ENCODE assay signal across 11 cellular contexts in genomic region chr22:45499746-45500145, GRCh38. TPM values are rescaled to one million over a fixed set of nuclear protein-coding genes. Genes with fewer than 3 reads are reported as not detected.
DNase-seq lines count a peak whose midpoint lies in the region; ATAC-seq and TF ChIP-seq lines count a peak whose summit lies in the region.
"Had no signal": no experiment of that assay in that cellular context is flagged by ENCODE, and none has a peak within 500 bp of the region (broad histone marks: within the 10 kb centered on the region; RNA-seq: fewer than 3 reads in every experiment).

No MANE protein-coding gene starts in this region.

- H3K4me1 ChIP-seq in esophagus squamous epithelium (peaks cover 18 to 78% (median 21%) of the 10 kb centered on the region in 3 donors), lung (ENCODE audit: control insufficient read depth in 2 of 2, insufficient read depth in 2 of 2, low read length in 2 of 2) (peaks cover 0 to 3% of the 10 kb centered on the region in 2 donors), upper lobe of right lung (no peaks in the 10 kb centered on the region), foreskin keratinocyte (no peaks in the 10 kb centered on the region)

- peaks cover 0 to 48% (median 0%) of the 10 kb centered on the region in 4 donors for H3K27me3 ChIP-seq in esophagus squamous epithelium
- no peaks in the 10 kb centered on the region for H3K27me3 ChIP-seq in lung (ENCODE audit: control insufficient read depth, insufficient read depth)
- H3K27me3 ChIP-seq in upper lobe of right lung: peaks cover 33% of the 10 kb centered on the region
- no peaks in the 10 kb centered on the region for H3K27me3 ChIP-seq in foreskin keratinocyte
- H3K27me3 ChIP-seq: ascending aorta, SJSA1 had no signal

- no peak for TF ChIP-seq CTCF in esophagus squamous epithelium (IDR thresholded peaks at IDR 0.05)
- no peak for TF ChIP-seq CTCF in lung (IDR thresholded peaks at IDR 0.05; ENCODE audit: control extremely low read depth, extremely low read depth)
- no peak for TF ChIP-seq CTCF in upper lobe of right lung (IDR thresholded peaks at IDR 0.05)
- no peak for TF ChIP-seq CTCF in foreskin keratinocyte (conservative IDR thresholded peaks at IDR 0.05)

- H3K9me3 ChIP-seq in esophagus squamous epithelium: no peaks in the 10 kb centered on the region
- H3K9me3 ChIP-seq in lung (ENCODE audit: control insufficient read depth in 2 of 2, insufficient read depth in 1 of 2, low read length in 1 of 2): peaks cover 0 to 2% of the 10 kb centered on the region in 2 donors
- H3K9me3 ChIP-seq in upper lobe of right lung: no peaks in the 10 kb centered on the region
- H3K9me3 ChIP-seq: ascending aorta, SJSA1 had no signal

- intact Hi-C loops in esophagus squamous epithelium (cut with DNase I): no loop called here
- intact Hi-C loops in upper lobe of right lung (cut with DNase I): no loop called here

- ATAC-seq in lung (ENCODE audit: insufficient read depth, low FRiP score) (peak; percentile 29), upper lobe of right lung (peak; percentile 22), GM19455 (IDR thresholded peaks at IDR 0.05; ENCODE audit: unreplicated experiment) (no peak), HG03175 (IDR thresholded peaks at IDR 0.05; ENCODE audit: unreplicated experiment) (no peak), foreskin keratinocyte (no peak)
- ATAC-seq: activated CD8-positive, alpha-beta T cell treated with anti-CD3 and anti-CD28 coated beads for 36 hours had no signal

- peak overlapping the region in 3 of 4 donors; percentile 15 to 57 (median 45) for H3K27ac ChIP-seq in esophagus squamous epithelium
- peak overlapping the region in 1 of 2 donors; percentile 18 for H3K27ac ChIP-seq in lung (ENCODE audit: low read depth in 1 of 2, low read length in 1 of 2)
- H3K27ac ChIP-seq in upper lobe of right lung: no peak overlapping the region
- no peak overlapping the region for H3K27ac ChIP-seq in foreskin keratinocyte
- H3K27ac ChIP-seq: ascending aorta, SJSA1 had no signal

- H3K36me3 ChIP-seq in esophagus squamous epithelium: no peaks in the 10 kb centered on the region
- H3K36me3 ChIP-seq in lung (ENCODE audit: control insufficient read depth in 2 of 2, insufficient read depth in 2 of 2, low read length in 2 of 2): no peaks in the 10 kb centered on the region
- H3K36me3 ChIP-seq in upper lobe of right lung: no peaks in the 10 kb centered on the region
- H3K36me3 ChIP-seq: ascending aorta, SJSA1 had no signal

- WGBS in esophagus squamous epithelium, 2 donors: 89 to 100% methylated on average over 3 of the region's 3 CpGs
- WGBS in lung, 2 donors: 91 to 100% methylated on average over 3 of the region's 3 CpGs

- H3K4me3 ChIP-seq in esophagus squamous epithelium: no peak overlapping the region
- no peak overlapping the region for H3K4me3 ChIP-seq in lung
- H3K4me3 ChIP-seq in upper lobe of right lung: no peak overlapping the region
- H3K4me3 ChIP-seq: ascending aorta, SJSA1 had no signal

- DNase-seq in NCI-H2171 (lab: John Stamatoyannopoulos, UW): peak; percentile 35
- no peak for DNase-seq in esophagus squamous epithelium (lab: John Stamatoyannopoulos, UW)
- no peak for DNase-seq in lung (ENCODE audit: low spot score)
- DNase-seq in upper lobe of right lung: no peak
- no peak for DNase-seq in foreskin keratinocyte
- DNase-seq: activated CD8-positive, alpha-beta T cell treated with anti-CD3 and anti-CD28 coated beads for 36 hours; NCI-H2081 treated with DMSO at 0.1 percent for 48 hours had no signal

- TF ChIP-seq POLR2A in esophagus squamous epithelium (IDR thresholded peaks at IDR 0.05): no peak

RNA-seq across cellular contexts. Expression of gene FBLN1, which starts 2.9 kb away (rescaled TPM):
- 100 to 1,000 TPM in 2 of 4 donors, 10 to 100 TPM in 2; 33.7 to 546 (median 86.3) TPM for total RNA-seq in esophagus squamous epithelium
- total RNA-seq in lung: 100 to 1,000 TPM; 350 to 357 TPM
- polyA plus RNA-seq in lung: 100 to 1,000 TPM in 1 of 2 donors, 10 to 100 TPM in 1; 82.7 to 116 TPM
- total RNA-seq in upper lobe of right lung: 272 TPM
- 31.9 and 44.6 TPM in 2 replicates for total RNA-seq in foreskin keratinocyte
- polyA plus RNA-seq in foreskin keratinocyte: 41.0 and 59.2 TPM in 2 replicates

Comparison
In these comparisons a context has a peak if more than half of its experiments do, and no peak if none do; other contexts are left out.
1. H3K27ac ChIP-seq: peak in esophagus squamous epithelium (3 of 4); none in upper lobe of right lung (single experiment) and foreskin keratinocyte (single experiment).
2. ATAC-seq: peak in lung (single experiment) and upper lobe of right lung (single experiment); none in GM19455 (single experiment), HG03175 (single experiment) and foreskin keratinocyte (single experiment).